ENCODE assay signal across 9 cellular contexts in the genomic region with DNA sequence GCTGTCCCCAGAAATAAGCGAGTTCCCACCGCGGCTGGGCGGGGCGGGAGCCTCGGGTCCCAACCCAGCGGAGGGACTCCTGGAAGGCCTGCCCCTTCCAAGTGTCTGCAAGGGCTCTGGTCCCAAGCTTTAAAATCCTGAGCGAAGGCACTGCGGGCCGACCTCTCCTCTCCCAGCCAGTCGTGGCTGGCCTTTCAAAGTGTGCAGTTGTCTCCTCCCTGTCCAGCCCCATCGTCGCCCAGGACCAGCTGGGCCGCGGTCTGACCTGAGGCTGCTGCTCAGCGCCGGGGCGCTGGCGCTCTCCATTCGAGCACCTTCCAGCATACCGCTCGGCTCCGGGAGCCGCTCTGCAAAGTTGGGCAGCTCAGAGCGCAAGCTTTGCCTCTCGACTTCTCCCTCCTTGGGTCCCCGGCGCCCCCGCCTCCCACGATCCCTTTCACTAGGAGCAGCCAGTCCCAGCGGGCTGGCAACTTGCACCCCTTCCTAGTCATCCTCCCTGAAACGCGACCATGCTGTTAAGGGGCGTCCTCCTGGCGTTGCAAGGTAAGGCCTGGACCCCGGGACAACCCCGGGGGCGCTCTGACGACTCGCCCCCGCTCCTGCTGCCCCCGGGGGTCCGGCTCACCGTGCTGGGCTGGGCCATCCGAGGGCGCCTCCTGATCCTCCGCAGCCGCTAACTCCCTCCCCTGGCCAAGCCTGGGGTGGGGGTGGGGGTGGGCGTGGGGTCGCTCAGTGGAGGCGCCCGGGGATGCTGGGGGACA. TPM values are rescaled to one million over a fixed set of nuclear protein-coding genes. Genes with fewer than 3 reads are reported as not detected.
DNase-seq lines count a peak whose midpoint lies in the region; ATAC-seq and TF ChIP-seq lines count a peak whose summit lies in the region.
"Had no signal": no experiment of that assay in that cellular context is flagged by ENCODE, and none has a peak within 500 bp of the region (broad histone marks: within the 10 kb centered on the region; RNA-seq: fewer than 3 reads in every experiment).

A gene with protein sequence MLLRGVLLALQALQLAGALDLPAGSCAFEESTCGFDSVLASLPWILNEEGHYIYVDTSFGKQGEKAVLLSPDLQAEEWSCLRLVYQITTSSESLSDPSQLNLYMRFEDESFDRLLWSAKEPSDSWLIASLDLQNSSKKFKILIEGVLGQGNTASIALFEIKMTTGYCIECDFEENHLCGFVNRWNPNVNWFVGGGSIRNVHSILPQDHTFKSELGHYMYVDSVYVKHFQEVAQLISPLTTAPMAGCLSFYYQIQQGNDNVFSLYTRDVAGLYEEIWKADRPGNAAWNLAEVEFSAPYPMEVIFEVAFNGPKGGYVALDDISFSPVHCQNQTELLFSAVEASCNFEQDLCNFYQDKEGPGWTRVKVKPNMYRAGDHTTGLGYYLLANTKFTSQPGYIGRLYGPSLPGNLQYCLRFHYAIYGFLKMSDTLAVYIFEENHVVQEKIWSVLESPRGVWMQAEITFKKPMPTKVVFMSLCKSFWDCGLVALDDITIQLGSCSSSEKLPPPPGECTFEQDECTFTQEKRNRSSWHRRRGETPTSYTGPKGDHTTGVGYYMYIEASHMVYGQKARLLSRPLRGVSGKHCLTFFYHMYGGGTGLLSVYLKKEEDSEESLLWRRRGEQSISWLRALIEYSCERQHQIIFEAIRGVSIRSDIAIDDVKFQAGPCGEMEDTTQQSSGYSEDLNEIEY (plus strand): TSS at position 160 of the 761 bp plus-strand sequence. CDS start 350 bp downstream, at position 510.

- TF ChIP-seq CTCF in lung (IDR thresholded peaks at IDR 0.05; ENCODE audit: control extremely low read depth, extremely low read depth), result no peak
- peak; percentile 8 for TF ChIP-seq CTCF in thoracic aorta (IDR thresholded peaks at IDR 0.05)

- peak in 1 of 2 donors; percentile 25 for ATAC-seq in activated T-cell treated with anti-CD3 and anti-CD28 coated beads, Interleukin-2, amount 50 U/mL, for 72 hours (replicated peaks in 1 of 2)
- peak; percentile 49 for ATAC-seq in lung (ENCODE audit: insufficient read depth, low FRiP score)
- ATAC-seq in thoracic aorta (ENCODE audit: insufficient number of reproducible peaks, low FRiP score, low read depth), result no peak
- no peak for ATAC-seq in HG03457 (IDR thresholded peaks at IDR 0.05; ENCODE audit: unreplicated experiment)
- no peak for ATAC-seq in GM19463 (IDR thresholded peaks at IDR 0.05; ENCODE audit: unreplicated experiment)
- no peak for ATAC-seq in HG02981 (IDR thresholded peaks at IDR 0.05; ENCODE audit: unreplicated experiment)

- H3K27me3 ChIP-seq in lung (ENCODE audit: control insufficient read depth, insufficient read depth), result peaks cover 5% of the 10 kb centered on the region
- H3K27me3 ChIP-seq in thoracic aorta (replicated peaks; ENCODE audit: insufficient read depth), result no peaks in the 10 kb centered on the region

- H3K9me3 ChIP-seq in lung (ENCODE audit: control insufficient read depth in 2 of 2, insufficient read depth in 1 of 2, low read length in 1 of 2) (no peaks in the 10 kb centered on the region), thoracic aorta (no peaks in the 10 kb centered on the region)

- H3K4me1 ChIP-seq in lung (ENCODE audit: control insufficient read depth in 2 of 2, insufficient read depth in 2 of 2, low read length in 2 of 2), result peaks cover 0 to 3% of the 10 kb centered on the region in 2 donors
- H3K4me1 ChIP-seq in thoracic aorta (ENCODE audit: control insufficient read depth in 1 of 2, low read depth in 2 of 2), result peaks cover 3 to 48% of the 10 kb centered on the region in 2 donors

- H3K4me3 ChIP-seq in lung (peak within 1 kb of the TSS; percentile 37), thoracic aorta (peak within 1 kb of the TSS; percentile 72)

- no peak for DNase-seq in activated T-cell treated with anti-CD3 and anti-CD28 coated beads, Interleukin-2, amount 50 U/mL, for 72 hours
- DNase-seq in activated T-cell treated with anti-CD3 and anti-CD28 coated beads, Interleukin-2, amount 50 U/mL, for 1 hour, result no peak
- peak; percentile 78 for DNase-seq in ecto neural progenitor cell (ENCODE audit: low spot score)
- no peak for DNase-seq in lung (ENCODE audit: low spot score)
- DNase-seq in thoracic aorta (ENCODE audit: low spot score), result no peak
- DNase-seq: activated B cell treated with CpG ODN at 0.5 μM for 24 hours had no signal

- H3K36me3 ChIP-seq in lung (ENCODE audit: control insufficient read depth in 2 of 2, insufficient read depth in 2 of 2, low read length in 2 of 2) (no peaks in the 10 kb centered on the region), thoracic aorta (no peaks in the 10 kb centered on the region)

- peaks cover 6% of the 10 kb centered on the region for H3K4me1 Mint-ChIP-seq in activated T-cell treated with anti-CD3 and anti-CD28 coated beads, Interleukin-2, amount 50 U/mL, for 72 hours (ENCODE audit: low read depth)

- H3K27ac Mint-ChIP-seq in activated T-cell treated with anti-CD3 and anti-CD28 coated beads, Interleukin-2, amount 50 U/mL, for 72 hours, result no peak within 1 kb of the TSS
- H3K27ac Mint-ChIP-seq: activated B cell treated with CpG ODN at 0.5 μM for 24 hours had no signal

- 3 to 4% methylated on average over 52 of the region's 52 CpGs for WGBS in lung, 2 donors

- H3K27ac ChIP-seq in lung (ENCODE audit: low read depth in 1 of 2, low read length in 1 of 2) (peak within 1 kb of the TSS; percentile 6 to 52), thoracic aorta (peak within 1 kb of the TSS; percentile 18 to 29)

- peak within 1 kb of the TSS; percentile 55 to 70 for H3K4me3 Mint-ChIP-seq in activated T-cell treated with anti-CD3 and anti-CD28 coated beads, Interleukin-2, amount 50 U/mL, for 72 hours
- H3K4me3 Mint-ChIP-seq: activated B cell treated with CpG ODN at 0.5 μM for 24 hours had no signal

- H3K9me3 Mint-ChIP-seq in activated T-cell treated with anti-CD3 and anti-CD28 coated beads, Interleukin-2, amount 50 U/mL, for 72 hours, result no peaks in the 10 kb centered on the region
- H3K9me3 Mint-ChIP-seq: activated B cell treated with CpG ODN at 0.5 μM for 24 hours had no signal

- peaks cover 50% of the 10 kb centered on the region for H3K27me3 Mint-ChIP-seq in activated T-cell treated with anti-CD3 and anti-CD28 coated beads, Interleukin-2, amount 50 U/mL, for 72 hours (ENCODE audit: low read depth)

- H3K36me3 Mint-ChIP-seq in activated T-cell treated with anti-CD3 and anti-CD28 coated beads, Interleukin-2, amount 50 U/mL, for 72 hours (ENCODE audit: insufficient read depth in 2 of 2), result no peaks in the 10 kb centered on the region

RNA-seq across cellular contexts. Expression of the gene that starts here (rescaled TPM):
- total RNA-seq in activated T-cell treated with anti-CD3 and anti-CD28 coated beads, Interleukin-2, amount 50 U/mL, for 72 hours, result not detected
- total RNA-seq in lung (10 to 100 TPM in 1 of 2 donors, 1 to 10 TPM in 1; 6.5 to 28.6 TPM), thoracic aorta (10 to 100 TPM; 25.4 to 29.0 TPM)
- polyA plus RNA-seq in lung, result 10 to 100 TPM in 1 of 2 donors, 1 to 10 TPM in 1; 8.7 to 11.2 TPM
- total RNA-seq: activated B cell treated with CpG ODN at 0.5 μM for 24 hours had no signal

Comparison
In these comparisons a context has a peak if more than half of its experiments do, and no peak if none do; other contexts are left out.
1. RNA of the gene that starts here (total RNA-seq): 25.4 to 29.0 TPM in thoracic aorta and 6.5 to 28.6 TPM in lung; not detected in activated T-cell treated with anti-CD3 and anti-CD28 coated beads, Interleukin-2, amount 50 U/mL, for 72 hours; every median in the first group is over 4 times any median in the second.